ENCODE assay signal across 7 cellular contexts in genomic region chr12:1533205-1533601, GRCh38.
DNase-seq lines count a peak whose midpoint lies in the region; ATAC-seq, FAIRE-seq and TF ChIP-seq lines count a peak whose summit lies in the region.

No MANE protein-coding gene starts in this region.

- peak; percentile 4 for ATAC-seq in GM21619 (IDR thresholded peaks at IDR 0.05; ENCODE audit: unreplicated experiment)

- in situ Hi-C loops in GM13976 (cut with MboI; ENCODE audit: low sequenced_read_pairs, unreplicated experiment) = no loop called here

- peak overlapping the region; percentile 74 for H3K27ac Mint-ChIP-seq in chondrocyte (ENCODE audit: unreplicated experiment)

- DNase-seq in GM13976 (ENCODE audit: low spot score) = peak; percentile 61
- DNase-seq in NCI-H69 (lab: John Stamatoyannopoulos, UW) = peak; percentile 27
- no peak for DNase-seq in chondrocyte (ENCODE audit: low spot score)
- no peak for DNase-seq in H54 (ENCODE audit: insufficient read length, low spot score)
- DNase-seq in NCI-H1694 treated with DMSO at 0.1 percent for 48 hours (lab: John Stamatoyannopoulos, UW) = no peak
- DNase-seq in NCI-H128 (lab: John Stamatoyannopoulos, UW; ENCODE audit: unreplicated experiment) = no peak

- H3K36me3 Mint-ChIP-seq in chondrocyte (ENCODE audit: low read depth) = no peaks in the 10 kb centered on the region

- no peaks in the 10 kb centered on the region for H3K27me3 Mint-ChIP-seq in chondrocyte (ENCODE audit: low read depth)

- TF ChIP-seq CTCF in GM13976 (IDR thresholded peaks at IDR 0.05; ENCODE audit: borderline replicate concordance, control extremely low read depth, extremely low read depth, insufficient read depth, missing control alignments) (no peak), chondrocyte (IDR thresholded peaks at IDR 0.05) (peak; percentile 41)

- H3K4me3 Mint-ChIP-seq in chondrocyte (ENCODE audit: unreplicated experiment) = peak overlapping the region; percentile 80

- H3K9me3 Mint-ChIP-seq in chondrocyte (ENCODE audit: low read depth) = no peaks in the 10 kb centered on the region

- no peak for FAIRE-seq in H54 (lab: Jason Lieb, UNC)

- H3K4me1 Mint-ChIP-seq in chondrocyte (ENCODE audit: low read depth) = peaks cover 74% of the 10 kb centered on the region

- no peak for TF ChIP-seq POLR2A in H54 (IDR thresholded peaks at IDR 0.05; ENCODE audit: low read depth, low read length)

Comparison
In these comparisons a context has a peak if more than half of its experiments do, and no peak if none do; other contexts are left out.
1. DNase-seq: peak in GM13976 (single experiment) and NCI-H69 (single experiment); none in chondrocyte (single experiment), H54 (single experiment), NCI-H1694 treated with DMSO at 0.1 percent for 48 hours (single experiment) and NCI-H128 (single experiment).